Comparison of ENCODE assay signal across 8 cellular contexts in the genomic region with DNA sequence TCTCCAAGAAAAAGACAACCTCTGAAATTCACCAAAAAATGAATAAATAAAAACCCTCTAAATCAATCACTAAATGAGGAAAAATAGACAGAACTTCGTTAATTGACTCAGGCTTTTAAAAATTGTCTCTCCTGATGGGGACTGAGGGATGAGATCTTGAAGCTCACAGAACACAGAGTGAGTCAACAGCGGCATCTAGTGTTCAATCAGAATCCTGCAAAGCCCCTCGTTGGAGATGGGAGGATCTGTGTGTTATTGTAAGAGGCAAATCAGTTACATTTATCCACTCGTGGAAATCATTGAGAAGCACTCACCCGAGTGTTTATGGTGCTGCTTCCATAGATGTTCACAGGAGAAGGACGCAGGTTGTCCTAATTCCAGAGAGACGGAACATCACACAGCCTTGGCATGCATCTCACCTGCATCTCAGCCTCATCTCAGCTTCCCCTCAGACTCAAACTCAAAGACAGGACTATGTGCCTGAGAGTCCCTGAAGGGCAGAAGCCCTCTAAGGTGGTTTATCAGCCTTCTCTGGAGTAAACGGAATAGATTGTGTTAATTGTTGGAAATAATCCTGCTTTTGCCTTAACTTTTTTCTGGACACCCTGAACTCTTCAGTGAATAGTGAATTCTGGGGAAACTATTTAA.
DNase-seq lines count a peak whose midpoint lies in the region; ATAC-seq and TF ChIP-seq lines count a peak whose summit lies in the region.

No MANE protein-coding gene starts in this region.

- H3K9me2 ChIP-seq in GM23338 (ENCODE audit: insufficient read depth): peaks cover 6% of the 10 kb centered on the region; the same call in 1 of the 2 replicates

- H3K27ac ChIP-seq in GM23338 (ENCODE audit: low read depth) (no peak overlapping the region), prostate gland (no peak overlapping the region)

- no peak overlapping the region for H3K27ac Mint-ChIP-seq in GM23338

- peak; percentile 98 to 100 for TF ChIP-seq CTCF in GM23338 (conservative IDR thresholded peaks at IDR 0.05; ENCODE audit: low read depth in 2 of 2)
- TF ChIP-seq CTCF in LNCaP clone FGC (IDR thresholded peaks at IDR 0.05; ENCODE audit: control insufficient read depth, extremely low read depth, insufficient read depth): peak; percentile 89
- peak; percentile 56 to 85 (median 79) for TF ChIP-seq CTCF in prostate gland (IDR thresholded peaks at IDR 0.05)

- H3K9me3 ChIP-seq in prostate gland: no peaks in the 10 kb centered on the region

- no peak overlapping the region for H3K4me3 ChIP-seq in GM23338
- no peak overlapping the region for H3K4me3 ChIP-seq in LNCaP clone FGC (ENCODE audit: low read depth, low read length)
- H3K4me3 ChIP-seq in prostate gland: no peak overlapping the region

- H3F3A ChIP-seq in GM23338 (replicated peaks; ENCODE audit: low read depth): 0 out of 2 replicates have a peak, but pooled peaks cover 13% of the 10 kb centered on the region

- H3K4me1 ChIP-seq in GM23338 (ENCODE audit: insufficient read depth) (peaks cover 18% of the 10 kb centered on the region), prostate gland (replicated peaks) (no peaks in the 10 kb centered on the region)

- H3K4me1 Mint-ChIP-seq in GM23338: peaks cover 42% of the 10 kb centered on the region

- no peak overlapping the region for H2AFZ ChIP-seq in GM23338

- H3K27me3 ChIP-seq in GM23338 (ENCODE audit: insufficient read depth) (no peaks in the 10 kb centered on the region), prostate gland (replicated peaks; ENCODE audit: insufficient read depth) (no peaks in the 10 kb centered on the region)

- peaks cover 28% of the 10 kb centered on the region for H3K36me3 Mint-ChIP-seq in GM23338 (ENCODE audit: low read depth)

- H4K20me1 ChIP-seq in GM23338 (replicated peaks; ENCODE audit: insufficient read depth): no peaks in the 10 kb centered on the region

- intact Hi-C loops in prostate gland (cut with DNase I): no loop called here

- 6% methylated on average over 8 of the region's 8 CpGs for WGBS in prostate gland

- H3K36me3 ChIP-seq in GM23338 (ENCODE audit: insufficient read depth): peaks cover 20% of the 10 kb centered on the region
- no peaks in the 10 kb centered on the region for H3K36me3 ChIP-seq in prostate gland

- no peak overlapping the region for H3K4me2 ChIP-seq in GM23338

- H3K27me3 Mint-ChIP-seq in GM23338 (ENCODE audit: insufficient read depth, low read depth, poor library complexity): peaks cover 4% of the 10 kb centered on the region

- DNase-seq in GM04504 (ENCODE audit: low read depth) (peak; percentile 58), GM23338 (ENCODE audit: low spot score) (peak; percentile 89), LNCaP clone FGC (ENCODE audit: low read depth) (peak; percentile 54), SHP77 treated with DMSO at 0.1 percent for 48 hours (lab: John Stamatoyannopoulos, UW) (peak; percentile 49), glomerular visceral epithelial cell (ENCODE audit: extremely low spot score) (peak; percentile 79), prostate gland (ENCODE audit: low spot score) (peak; percentile 46), cortex of kidney (lab: John Stamatoyannopoulos, UW) (no peak)
- DNase-seq in activated naive CD4-positive, alpha-beta T cell treated with anti-CD3 and anti-CD28 coated beads, Interleukin-2, amount 50 U/mL, for 16 hours: peak; percentile 37

- ATAC-seq in GM23338: peak; percentile 92

- no peak for TF ChIP-seq POLR2A in prostate gland (IDR thresholded peaks at IDR 0.05)

- H3K9me3 Mint-ChIP-seq in GM23338: peaks cover 5% of the 10 kb centered on the region; the same call in 1 of the 3 replicates

- H3K4me3 Mint-ChIP-seq in GM23338: no peak overlapping the region

- H3K79me2 ChIP-seq in GM23338 (replicated peaks; ENCODE audit: insufficient read depth): no peaks in the 10 kb centered on the region

TF ChIP-seq in GM23338, 12 proteins besides CTCF, POLR2A, EP300 and RAD21 (continues in another document):
- TF ChIP-seq JUNB (IDR thresholded peaks at IDR 0.05; ENCODE audit: unreplicated experiment) (no peak), CREB1 (CRISPR knock-in tag; IDR thresholded peaks at IDR 0.05; ENCODE audit: low read depth) (no peak), STAT1 (IDR thresholded peaks at IDR 0.05; ENCODE audit: unreplicated experiment) (no peak), POLR2AphosphoS5 (IDR thresholded peaks at IDR 0.05; ENCODE audit: low read depth) (no peak), EZH2phosphoT487 (IDR thresholded peaks at IDR 0.05; ENCODE audit: unreplicated experiment) (no peak), NANOG (IDR thresholded peaks at IDR 0.05; ENCODE audit: borderline replicate concordance) (no peak), ZNF114 (CRISPR knock-in tag; IDR thresholded peaks at IDR 0.05) (no peak), EZH2 (IDR thresholded peaks at IDR 0.05; ENCODE audit: low read depth, unreplicated experiment) (no peak), ZNF331 (CRISPR knock-in tag; IDR thresholded peaks at IDR 0.05; ENCODE audit: low read depth) (no peak)
- TF ChIP-seq, protein P1, sequence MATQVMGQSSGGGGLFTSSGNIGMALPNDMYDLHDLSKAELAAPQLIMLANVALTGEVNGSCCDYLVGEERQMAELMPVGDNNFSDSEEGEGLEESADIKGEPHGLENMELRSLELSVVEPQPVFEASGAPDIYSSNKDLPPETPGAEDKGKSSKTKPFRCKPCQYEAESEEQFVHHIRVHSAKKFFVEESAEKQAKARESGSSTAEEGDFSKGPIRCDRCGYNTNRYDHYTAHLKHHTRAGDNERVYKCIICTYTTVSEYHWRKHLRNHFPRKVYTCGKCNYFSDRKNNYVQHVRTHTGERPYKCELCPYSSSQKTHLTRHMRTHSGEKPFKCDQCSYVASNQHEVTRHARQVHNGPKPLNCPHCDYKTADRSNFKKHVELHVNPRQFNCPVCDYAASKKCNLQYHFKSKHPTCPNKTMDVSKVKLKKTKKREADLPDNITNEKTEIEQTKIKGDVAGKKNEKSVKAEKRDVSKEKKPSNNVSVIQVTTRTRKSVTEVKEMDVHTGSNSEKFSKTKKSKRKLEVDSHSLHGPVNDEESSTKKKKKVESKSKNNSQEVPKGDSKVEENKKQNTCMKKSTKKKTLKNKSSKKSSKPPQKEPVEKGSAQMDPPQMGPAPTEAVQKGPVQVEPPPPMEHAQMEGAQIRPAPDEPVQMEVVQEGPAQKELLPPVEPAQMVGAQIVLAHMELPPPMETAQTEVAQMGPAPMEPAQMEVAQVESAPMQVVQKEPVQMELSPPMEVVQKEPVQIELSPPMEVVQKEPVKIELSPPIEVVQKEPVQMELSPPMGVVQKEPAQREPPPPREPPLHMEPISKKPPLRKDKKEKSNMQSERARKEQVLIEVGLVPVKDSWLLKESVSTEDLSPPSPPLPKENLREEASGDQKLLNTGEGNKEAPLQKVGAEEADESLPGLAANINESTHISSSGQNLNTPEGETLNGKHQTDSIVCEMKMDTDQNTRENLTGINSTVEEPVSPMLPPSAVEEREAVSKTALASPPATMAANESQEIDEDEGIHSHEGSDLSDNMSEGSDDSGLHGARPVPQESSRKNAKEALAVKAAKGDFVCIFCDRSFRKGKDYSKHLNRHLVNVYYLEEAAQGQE (IDR thresholded peaks at IDR 0.05; ENCODE audit: unreplicated experiment): no peak
